In the genomic region with DNA sequence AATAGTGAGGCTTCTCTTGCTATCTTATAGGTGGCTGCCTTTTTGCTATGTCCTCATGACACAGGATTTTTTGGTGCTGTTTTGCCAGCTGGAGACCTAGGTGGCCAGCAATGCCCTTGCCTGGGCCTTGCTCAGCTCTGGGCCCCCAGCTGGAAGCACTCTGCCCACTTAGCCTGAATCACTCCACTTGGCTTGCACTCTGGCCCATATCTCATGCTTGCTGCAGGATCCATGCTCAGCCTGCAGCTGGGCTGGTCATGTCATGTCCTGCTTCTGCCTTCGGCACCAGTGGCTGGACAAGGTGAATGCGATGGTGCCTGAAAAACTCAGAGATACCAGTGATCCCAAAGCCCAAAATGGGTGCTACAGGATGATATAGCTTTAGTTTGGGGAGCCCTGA, we compare ENCODE assay signal across 8 cellular contexts.
"Had no signal": no experiment of that assay in that cellular context is flagged by ENCODE, and none has a peak within 500 bp of the region (broad histone marks: within the 10 kb centered on the region; RNA-seq: fewer than 3 reads in every experiment).

No MANE protein-coding gene starts in this region.

- H3K27ac Mint-ChIP-seq: GM23338, HFFc6, IgD-negative memory B cell had no signal

- H3K4me2 ChIP-seq: GM23338 had no signal

- H3K4me3 ChIP-seq: GM23338, HAP-1 had no signal

- H3K4me3 Mint-ChIP-seq: GM23338, HFFc6, IgD-negative memory B cell had no signal

- H3K9me3 ChIP-seq: HAP-1 had no signal

- H3K4me1 ChIP-seq: HAP-1 had no signal

- H3K36me3 ChIP-seq: HAP-1 had no signal

- H3K27ac ChIP-seq: HL-60 had no signal

- ATAC-seq: GM23338, HCT116, HepG2 had no signal

- H3K4me1 Mint-ChIP-seq: GM23338, IgD-negative memory B cell had no signal

- DNase-seq: H7, HFFc6 had no signal

- H2AFZ ChIP-seq: GM23338 had no signal

- H3K27me3 Mint-ChIP-seq: IgD-negative memory B cell had no signal

- H3K36me3 Mint-ChIP-seq: IgD-negative memory B cell had no signal
